In genomic region chr1:27235827-27236226, GRCh38 we compare ENCODE assay signal across 8 cellular contexts.
DNase-seq lines count a peak whose midpoint lies in the region; ATAC-seq and TF ChIP-seq lines count a peak whose summit lies in the region.

No MANE protein-coding gene starts in this region.

- no peak overlapping the region for H2AFZ ChIP-seq in parathyroid adenoma

- H3K9me3 ChIP-seq in NT2/D1 (ENCODE audit: insufficient read depth, low read length): no peaks in the 10 kb centered on the region
- no peaks in the 10 kb centered on the region for H3K9me3 ChIP-seq in endocrine pancreas (ENCODE audit: control insufficient read depth, low read length)
- H3K9me3 ChIP-seq in parathyroid adenoma (ENCODE audit: control insufficient read depth, low read length): no peaks in the 10 kb centered on the region

- peak overlapping the region; percentile 71 for H3K27ac ChIP-seq in parathyroid adenoma

- H3K36me3 ChIP-seq in NT2/D1 (ENCODE audit: insufficient read depth, insufficient read length, low read length) (no peaks in the 10 kb centered on the region), endocrine pancreas (ENCODE audit: control insufficient read depth, insufficient read depth, low read length) (no peaks in the 10 kb centered on the region), parathyroid adenoma (ENCODE audit: control insufficient read depth, insufficient read depth, low read length) (no peaks in the 10 kb centered on the region)

- H3K79me2 ChIP-seq in parathyroid adenoma: peaks cover 22% of the 10 kb centered on the region

- H3K27me3 ChIP-seq in NT2/D1 (ENCODE audit: insufficient read depth, insufficient read length) (peaks cover 7% of the 10 kb centered on the region), endocrine pancreas (ENCODE audit: control insufficient read depth, insufficient read depth, low read length) (no peaks in the 10 kb centered on the region), parathyroid adenoma (ENCODE audit: control insufficient read depth, insufficient read depth, low read length) (no peaks in the 10 kb centered on the region)

- H3K9ac ChIP-seq in NT2/D1 (ENCODE audit: insufficient read length, low read depth) (no peak overlapping the region), endocrine pancreas (ENCODE audit: control insufficient read depth, insufficient read depth, low read length) (peak overlapping the region; percentile 73), parathyroid adenoma (no peak overlapping the region)

- no peak for TF ChIP-seq CTCF in parathyroid adenoma (IDR thresholded peaks at IDR 0.05)

- peaks cover 2% of the 10 kb centered on the region for H3K4me1 ChIP-seq in NT2/D1 (ENCODE audit: insufficient read depth, insufficient read length)
- peaks cover 6% of the 10 kb centered on the region for H3K4me1 ChIP-seq in endocrine pancreas (ENCODE audit: control insufficient read depth, insufficient read depth, low read length)
- H3K4me1 ChIP-seq in parathyroid adenoma: peaks cover 10% of the 10 kb centered on the region

- peak overlapping the region; percentile 59 for H3K4me2 ChIP-seq in parathyroid adenoma (ENCODE audit: low read length)

- peak overlapping the region; percentile 67 for H3K4me3 ChIP-seq in NT2/D1 (ENCODE audit: insufficient read length, low read depth)
- peak overlapping the region; percentile 68 for H3K4me3 ChIP-seq in endocrine pancreas (ENCODE audit: control insufficient read depth, insufficient read depth, low read length)
- H3K4me3 ChIP-seq in parathyroid adenoma (ENCODE audit: low read depth, low read length): peak overlapping the region; percentile 74

- ATAC-seq in HG02623 (IDR thresholded peaks at IDR 0.05; ENCODE audit: unreplicated experiment): no peak
- no peak for ATAC-seq in HG02642 (IDR thresholded peaks at IDR 0.05; ENCODE audit: poor library complexity, unreplicated experiment)
- no peak for ATAC-seq in HG02763 (IDR thresholded peaks at IDR 0.05; ENCODE audit: unreplicated experiment)

- DNase-seq in EH (ENCODE audit: low read depth) (peak; percentile 40), NT2/D1 (ENCODE audit: low read depth, low spot score) (no peak), NCI-H1417 treated with DMSO at 0.1 percent for 48 hours (lab: John Stamatoyannopoulos, UW) (no peak)
